ENCODE assay signal across 9 cellular contexts in the genomic region with DNA sequence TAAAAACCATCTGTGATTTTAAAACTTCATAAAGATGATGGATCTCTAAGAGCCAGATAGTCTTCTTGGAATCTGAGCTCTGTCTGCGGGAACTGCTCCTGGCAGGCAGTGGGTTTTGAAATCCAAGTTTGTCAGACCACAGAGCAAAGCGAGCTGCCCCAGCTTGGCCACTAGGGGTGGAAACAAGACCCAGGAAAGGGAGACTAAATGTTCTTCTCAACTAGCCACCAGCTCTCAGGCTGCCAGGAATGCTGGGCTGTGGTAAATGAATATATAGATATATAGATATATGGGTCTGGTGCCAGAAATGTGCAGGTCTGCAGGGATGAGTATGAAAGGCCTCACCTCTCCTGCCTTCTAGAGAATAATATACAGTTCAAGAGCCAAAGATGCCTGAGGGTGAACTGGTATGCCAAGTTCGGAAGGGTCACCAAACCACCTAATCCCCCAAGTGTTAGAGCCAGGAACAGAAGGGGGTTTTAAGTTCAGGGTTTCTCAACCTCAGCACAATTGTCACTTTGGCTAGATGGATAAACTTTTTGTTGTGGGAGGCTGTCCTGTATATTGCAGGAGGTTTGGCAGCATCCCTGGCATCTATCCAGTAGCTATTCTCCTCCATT.
DNase-seq lines count a peak whose midpoint lies in the region; ATAC-seq and TF ChIP-seq lines count a peak whose summit lies in the region.
"Had no signal": no experiment of that assay in that cellular context is flagged by ENCODE, and none has a peak within 500 bp of the region (broad histone marks: within the 10 kb centered on the region; RNA-seq: fewer than 3 reads in every experiment).

No MANE protein-coding gene starts in this region.

- in situ Hi-C loops in astrocyte of the spinal cord (cut with HindIII; ENCODE audit: low sequenced_read_pairs): no loop called here

- no peak overlapping the region for H3K4me3 ChIP-seq in astrocyte of the spinal cord (ENCODE audit: low read depth, low read length)

- DNase-seq in AG08395 (ENCODE audit: low spot score) (peak; percentile 72), HT-29 (ENCODE audit: low spot score) (peak; percentile 29), astrocyte of the spinal cord (ENCODE audit: low read depth, low spot score) (peak; percentile 81), left lobe of liver (ENCODE audit: low spot score) (no peak), T-helper 1 cell (no peak)
- DNase-seq: activated B cell treated with CpG ODN at 0.5 μM for 24 hours had no signal

- TF ChIP-seq CTCF in astrocyte of the spinal cord (IDR thresholded peaks at IDR 0.05; ENCODE audit: low read depth, low read length): peak; percentile 89

- ATAC-seq in left lobe of liver (peak; percentile 83), GM19467 (IDR thresholded peaks at IDR 0.05; ENCODE audit: unreplicated experiment) (no peak), HG03135 (IDR thresholded peaks at IDR 0.05; ENCODE audit: unreplicated experiment) (no peak), HG02759 (IDR thresholded peaks at IDR 0.05; ENCODE audit: unreplicated experiment) (no peak)

Comparison
In these comparisons a context has a peak if more than half of its experiments do, and no peak if none do; other contexts are left out.
1. DNase-seq: peak in AG08395 (single experiment), HT-29 (single experiment) and astrocyte of the spinal cord (single experiment); none in left lobe of liver (single experiment) and T-helper 1 cell (0 of 5).